Comparison of ENCODE assay signal across 21 cellular contexts in genomic region chr12:52546126-52546525, GRCh38. TPM values are rescaled to one million over a fixed set of nuclear protein-coding genes. Genes with fewer than 3 reads are reported as not detected.
DNase-seq lines count a peak whose midpoint lies in the region; ATAC-seq, FAIRE-seq and TF ChIP-seq lines count a peak whose summit lies in the region.
"Had no signal": no experiment of that assay in that cellular context is flagged by ENCODE, and none has a peak within 500 bp of the region (broad histone marks: within the 10 kb centered on the region; RNA-seq: fewer than 3 reads in every experiment).

No MANE protein-coding gene starts in this region.

- no peaks in the 10 kb centered on the region for H3K9me3 ChIP-seq in H1 (ENCODE audit: insufficient read depth in 2 of 2, low read depth in 1 of 2, low read length in 1 of 2)
- H3K9me3 ChIP-seq: HAP-1 had no signal

- no peaks in the 10 kb centered on the region for H3K23me2 ChIP-seq in H1 (ENCODE audit: low read depth, low read length)

- no peak overlapping the region for H3K27ac Mint-ChIP-seq in GM23338
- H3K27ac Mint-ChIP-seq: HFFc6 had no signal

- CTCF ChIA-PET in H1 (lab: Charles Lee; ENCODE audit: partially characterized antibody), result interaction anchor here (0.7 to 4.8 kb wide), 27 partner anchors 7 to 390 kb away, joined by 3 to 47 read pairs (median 5); partner anchors contain the start of genes KRT5 and KRT71

- ATAC-seq in GM23338 (peak; percentile 69), GM21367 (IDR thresholded peaks at IDR 0.05; ENCODE audit: unreplicated experiment) (no peak)

- H3F3A ChIP-seq in GM23338 (replicated peaks; ENCODE audit: low read depth), result no peaks in the 10 kb centered on the region

- no peak overlapping the region for H3K4ac ChIP-seq in H1 (replicated peaks; ENCODE audit: insufficient read length, low read depth, low read length)

- H3K36me3 ChIP-seq in GM23338 (ENCODE audit: insufficient read depth) (no peaks in the 10 kb centered on the region), H1 (ENCODE audit: control insufficient read depth in 2 of 4, insufficient read depth in 4 of 4, low read length in 3 of 4) (no peaks in the 10 kb centered on the region)
- H3K36me3 ChIP-seq: HAP-1 had no signal

- H3K36me3 Mint-ChIP-seq in GM23338 (ENCODE audit: low read depth), result no peaks in the 10 kb centered on the region
- H3K36me3 Mint-ChIP-seq: CD4-positive, alpha-beta memory T cell had no signal

- H2BK5ac ChIP-seq in H1 (ENCODE audit: low read depth, low read length), result no peak overlapping the region

- H3K23ac ChIP-seq in H1 (ENCODE audit: insufficient read length), result no peak overlapping the region

- H3K9ac ChIP-seq in H1 (replicated peaks in 1 of 4; ENCODE audit: extremely low read depth in 1 of 4, low read depth in 3 of 4, low read length in 3 of 4), result no peak overlapping the region

- H3K56ac ChIP-seq in H1 (replicated peaks; ENCODE audit: insufficient read length, low read depth, low read length), result no peak overlapping the region

- peak; percentile 40 for DNase-seq in GM23338 (ENCODE audit: low spot score)
- peak; percentile 31 for DNase-seq in SK-MEL-5 (ENCODE audit: low read depth, low spot score)
- DNase-seq in H1 (ENCODE audit: low read depth in 1 of 2, low spot score in 2 of 2), result peak in 1 of 2 experiments; percentile 50
- peak; percentile 48 for DNase-seq in iPS-NIHi11 (ENCODE audit: low spot score)
- no peak for DNase-seq in HuH-7.5 (ENCODE audit: low spot score)
- no peak for DNase-seq in NCI-H526 (lab: John Stamatoyannopoulos, UW)
- DNase-seq: C1 segment of cervical spinal cord; Calu3; CD4-positive, alpha-beta memory T cell; COR-L47; DND-41; GOT3; HFFc6 had no signal

- H3K27ac ChIP-seq in GM23338 (ENCODE audit: low read depth) (no peak overlapping the region), H1 (ENCODE audit: low read depth, low read length) (no peak overlapping the region)

- H3K4me3 Mint-ChIP-seq in GM23338, result no peak overlapping the region
- H3K4me3 Mint-ChIP-seq: CD4-positive, alpha-beta memory T cell; HFFc6 had no signal

- no peak overlapping the region for H4K91ac ChIP-seq in H1 (replicated peaks; ENCODE audit: insufficient read length, low read length)

- H3K4me3 ChIP-seq in GM23338, result no peak overlapping the region
- H3K4me3 ChIP-seq in H1 (ENCODE audit: extremely low read depth in 1 of 4, insufficient read depth in 2 of 4, low read depth in 3 of 4, low read length in 4 of 4), result no peak overlapping the region
- H3K4me3 ChIP-seq: HAP-1 had no signal

- no peaks in the 10 kb centered on the region for H3K79me2 ChIP-seq in GM23338 (replicated peaks; ENCODE audit: insufficient read depth)
- no peaks in the 10 kb centered on the region for H3K79me2 ChIP-seq in H1 (ENCODE audit: control insufficient read depth in 1 of 2, insufficient read depth in 2 of 2, low read length in 2 of 2)

- no peak overlapping the region for H2AFZ ChIP-seq in GM23338
- H2AFZ ChIP-seq in H1 (ENCODE audit: low read length), result no peak overlapping the region

- H4K5ac ChIP-seq in H1 (ENCODE audit: insufficient read length, low read depth, low read length), result no peak overlapping the region

- no peak; a peak in 1 of 4 replicates for TF ChIP-seq RAD21 in H1 (IDR thresholded peaks at IDR 0.05 in 1 of 2, conservative IDR thresholded peaks at IDR 0.05 in 1 of 2; ENCODE audit: low read depth in 2 of 2, low read length in 2 of 2)

- TF ChIP-seq CTCF in GM23338 (conservative IDR thresholded peaks at IDR 0.05; ENCODE audit: low read depth in 2 of 2) (peak; percentile 19 to 48; a peak in 2 of 4 replicates), H1 (IDR thresholded peaks at IDR 0.05; ENCODE audit: control extremely low read depth in 1 of 3, insufficient read depth in 1 of 3, low read depth in 1 of 3, low read length in 3 of 3) (peak; percentile 5 to 17 (median 9); a peak in 2 of 4 replicates)

- no peak overlapping the region for H2BK15ac ChIP-seq in H1 (ENCODE audit: low read length)

- H2BK20ac ChIP-seq in H1 (ENCODE audit: low read length), result no peak overlapping the region

- H3K9me2 ChIP-seq in GM23338 (ENCODE audit: insufficient read depth), result no peaks in the 10 kb centered on the region

- POLR2A ChIA-PET in H1 (lab: Charles Lee; ENCODE audit: partially characterized antibody), result no interaction called here

- 88% methylated on average over 15 of the region's 15 CpGs; no CpG with 5 or more reads in 1 of the 2 experiments for WGBS in H1 (ENCODE audit: extremely low coverage in 1 of 2, insufficient coverage in 1 of 2, insufficient read length in 1 of 2, insufficient replicate concordance in 2 of 2, low coverage in 1 of 2, low lambda C conversion rate in 2 of 2, missing lambda C conversion rate in 1 of 2), 2 experiments

- H3K27me3 Mint-ChIP-seq in GM23338 (ENCODE audit: insufficient read depth, low read depth, poor library complexity), result peaks cover 8% of the 10 kb centered on the region

- H3K4me2 ChIP-seq in GM23338 (no peak overlapping the region), H1 (ENCODE audit: insufficient read depth in 1 of 2, low read depth in 2 of 2, low read length in 2 of 2) (no peak overlapping the region)

- H4K20me1 ChIP-seq in GM23338 (replicated peaks; ENCODE audit: insufficient read depth) (no peaks in the 10 kb centered on the region), H1 (replicated peaks in 1 of 2; ENCODE audit: control insufficient read depth in 1 of 2, insufficient read depth in 2 of 2, low read length in 2 of 2) (no peaks in the 10 kb centered on the region)

- no peaks in the 10 kb centered on the region for H3K79me1 ChIP-seq in H1 (ENCODE audit: low read depth, low read length)

- H3K4me1 ChIP-seq in GM23338 (ENCODE audit: insufficient read depth) (no peaks in the 10 kb centered on the region), H1 (replicated peaks in 1 of 4; ENCODE audit: control insufficient read depth in 3 of 4, insufficient read depth in 4 of 4, low read length in 3 of 4) (no peaks in the 10 kb centered on the region; a peak in 2 of 7 replicates)
- H3K4me1 ChIP-seq: HAP-1 had no signal

- H2BK12ac ChIP-seq in H1 (ENCODE audit: low read depth, low read length), result no peak overlapping the region

- no peak overlapping the region for H3K18ac ChIP-seq in H1 (ENCODE audit: extremely low read depth, low read length)

- H4K8ac ChIP-seq in H1 (ENCODE audit: extremely low read depth, insufficient read depth, low read length), result no peak overlapping the region

- no peaks in the 10 kb centered on the region for H3K9me3 Mint-ChIP-seq in GM23338
- H3K9me3 Mint-ChIP-seq: CD4-positive, alpha-beta memory T cell; HFFc6 had no signal

- H2AK5ac ChIP-seq in H1 (ENCODE audit: low read depth, low read length), result no peak overlapping the region

- TF ChIP-seq POLR2A in H1 (IDR thresholded peaks at IDR 0.05; ENCODE audit: control extremely low read depth in 1 of 2, low read depth in 2 of 2, low read length in 2 of 2), result no peak

- TF ChIP-seq EP300 in H1 (IDR thresholded peaks at IDR 0.05; ENCODE audit: borderline replicate concordance in 1 of 2, low read depth in 2 of 2, low read length in 2 of 2), result no peak

- in situ Hi-C loops in SK-MEL-5 (cut with HindIII; ENCODE audit: low pct_unique_long_range_greater_than_20kb, low sequenced_read_pairs), result no loop called here

- H3K4me1 Mint-ChIP-seq in GM23338, result no peaks in the 10 kb centered on the region
- H3K4me1 Mint-ChIP-seq: CD4-positive, alpha-beta memory T cell had no signal

- FAIRE-seq in H1 (lab: Jason Lieb, UNC), result no peak
- FAIRE-seq: G401.6, GM12892, GM19239 had no signal

- no peak overlapping the region for H3K14ac ChIP-seq in H1 (ENCODE audit: insufficient read length)

- no peak overlapping the region for H2BK120ac ChIP-seq in H1 (replicated peaks; ENCODE audit: low read depth, low read length)

- H3K27me3 ChIP-seq in GM23338 (ENCODE audit: insufficient read depth) (no peaks in the 10 kb centered on the region), H1 (replicated peaks in 1 of 4; ENCODE audit: control insufficient read depth in 3 of 4, extremely low read depth in 1 of 4, insufficient read depth in 3 of 4, low read length in 3 of 4) (no peaks in the 10 kb centered on the region)

RNA-seq across cellular contexts. Expression of gene KRT71, which starts 6.8 kb away (rescaled TPM):
- not detected in 2 replicates for total RNA-seq in GM23338 (2014; rRNA removed; shearing (Covaris generic))
- polyA plus RNA-seq in GM23338 (2016; fragmentation: Nextera tagmentation; extraction: Ambion mirVana) (not detected in 2 replicates), H1 (2011; rRNA removed) (not detected in 2 replicates)
- not detected in 2 replicates for total RNA-seq in SK-MEL-5 (2014; rRNA removed; shearing (Covaris generic))
- not detected in 2 replicates for polyA plus RNA-seq in SK-MEL-5 (2015; cell fraction: cytosol; rRNA removed)
- not detected in 2 replicates for polyA plus RNA-seq in SK-MEL-5 (2015; cell fraction: nucleus; rRNA removed)
- total RNA-seq in H1 (2021; fragmentation: NEBNext Ultra II Directional; extraction: Animal tissue kit (Norgen Biotek cat#: 25700)), result not detected in 2 replicates
- polyA plus RNA-seq in H1 (2011; cell fraction: cytosol; rRNA removed), result not detected
- not detected for polyA plus RNA-seq in H1 (2011; cell fraction: nucleus; rRNA removed)
- not detected in 4 replicates for polyA plus RNA-seq in H1 (2012, experiment 1 of 2)
- not detected for polyA plus RNA-seq in H1 (2012, experiment 2 of 2)
- not detected for polyA plus RNA-seq in H1 (2013, experiment 1 of 2)
- polyA plus RNA-seq in H1 (2013, experiment 2 of 2), result not detected
- not detected in 2 replicates for polyA minus RNA-seq in H1 (2011; rRNA and poly(A)+ RNA removed)
- polyA minus RNA-seq in H1 (2011; cell fraction: cytosol; rRNA and poly(A)+ RNA removed), result not detected
- not detected for polyA minus RNA-seq in H1 (2011; cell fraction: nucleus; rRNA and poly(A)+ RNA removed)
- total RNA-seq: A172; A673; Calu3; CD4-positive, alpha-beta memory T cell; HFFc6 had no signal
- polyA plus RNA-seq: BJ; CD4-positive, alpha-beta memory T cell had no signal

RNA-seq across cellular contexts. Expression of gene KRT5, which starts 25.9 kb away (rescaled TPM):
- total RNA-seq in GM23338 (2014; rRNA removed; shearing (Covaris generic)), result not detected in 2 replicates
- polyA plus RNA-seq in GM23338 (2016; fragmentation: Nextera tagmentation; extraction: Ambion mirVana) (not detected in 2 replicates), H1 (2011; rRNA removed) (0.18 and 0.33 TPM in 2 replicates)
- total RNA-seq in SK-MEL-5 (2014; rRNA removed; shearing (Covaris generic)), result not detected in 2 replicates
- polyA plus RNA-seq in SK-MEL-5 (2015; cell fraction: cytosol; rRNA removed), result not detected in 2 replicates
- not detected in 2 replicates for polyA plus RNA-seq in SK-MEL-5 (2015; cell fraction: nucleus; rRNA removed)
- total RNA-seq in H1 (2021; fragmentation: NEBNext Ultra II Directional; extraction: Animal tissue kit (Norgen Biotek cat#: 25700)), result not detected in 2 replicates
- not detected for polyA plus RNA-seq in H1 (2011; cell fraction: cytosol; rRNA removed)
- polyA plus RNA-seq in H1 (2011; cell fraction: nucleus; rRNA removed), result not detected
- polyA plus RNA-seq in H1 (2012, experiment 1 of 2), result not detected in 4 replicates
- polyA plus RNA-seq in H1 (2012, experiment 2 of 2), result not detected
- polyA plus RNA-seq in H1 (2013, experiment 1 of 2), result not detected
- not detected for polyA plus RNA-seq in H1 (2013, experiment 2 of 2)
- 0.22 and 0.66 TPM in 2 replicates for polyA minus RNA-seq in H1 (2011; rRNA and poly(A)+ RNA removed)
- not detected for polyA minus RNA-seq in H1 (2011; cell fraction: cytosol; rRNA and poly(A)+ RNA removed)
- not detected for polyA minus RNA-seq in H1 (2011; cell fraction: nucleus; rRNA and poly(A)+ RNA removed)
- total RNA-seq: CD4-positive, alpha-beta memory T cell; HFFc6 had no signal
- polyA plus RNA-seq: BJ; CD4-positive, alpha-beta memory T cell had no signal

RNA-seq across cellular contexts. Expression of gene KRT74, which starts 27.5 kb away (rescaled TPM):
- total RNA-seq in GM23338 (2014; rRNA removed; shearing (Covaris generic)), result not detected in 2 replicates
- not detected in 2 replicates for polyA plus RNA-seq in GM23338 (2016; fragmentation: Nextera tagmentation; extraction: Ambion mirVana)
- not detected in 2 replicates for total RNA-seq in SK-MEL-5 (2014; rRNA removed; shearing (Covaris generic))
- not detected in 2 replicates for polyA plus RNA-seq in SK-MEL-5 (2015; cell fraction: cytosol; rRNA removed)
- not detected in 2 replicates for polyA plus RNA-seq in SK-MEL-5 (2015; cell fraction: nucleus; rRNA removed)
- total RNA-seq in H1 (2021; fragmentation: NEBNext Ultra II Directional; extraction: Animal tissue kit (Norgen Biotek cat#: 25700)), result not detected in 2 replicates
- polyA plus RNA-seq in H1 (2011; rRNA removed), result not detected in 2 replicates
- polyA plus RNA-seq in H1 (2011; cell fraction: cytosol; rRNA removed), result not detected
- not detected for polyA plus RNA-seq in H1 (2011; cell fraction: nucleus; rRNA removed)
- not detected in 4 replicates for polyA plus RNA-seq in H1 (2012, experiment 1 of 2)
- polyA plus RNA-seq in H1 (2012, experiment 2 of 2), result not detected
- not detected for polyA plus RNA-seq in H1 (2013, experiment 1 of 2)
- polyA plus RNA-seq in H1 (2013, experiment 2 of 2), result not detected
- not detected in 2 replicates for polyA minus RNA-seq in H1 (2011; rRNA and poly(A)+ RNA removed)
- polyA minus RNA-seq in H1 (2011; cell fraction: cytosol; rRNA and poly(A)+ RNA removed), result not detected
- not detected for polyA minus RNA-seq in H1 (2011; cell fraction: nucleus; rRNA and poly(A)+ RNA removed)
- total RNA-seq: A172; A673; Calu3; CD4-positive, alpha-beta memory T cell; HFFc6 had no signal
- polyA plus RNA-seq: BJ; CD4-positive, alpha-beta memory T cell had no signal

RNA-seq across cellular contexts. Expression of gene KRT6A, which starts 53.1 kb away (rescaled TPM):
- total RNA-seq in GM23338 (2014; rRNA removed; shearing (Covaris generic)), result not detected in 2 replicates
- not detected in 2 replicates for polyA plus RNA-seq in GM23338 (2016; fragmentation: Nextera tagmentation; extraction: Ambion mirVana)
- total RNA-seq in SK-MEL-5 (2014; rRNA removed; shearing (Covaris generic)), result not detected in 2 replicates
- not detected in 2 replicates for polyA plus RNA-seq in SK-MEL-5 (2015; cell fraction: cytosol; rRNA removed)
- not detected in 2 replicates for polyA plus RNA-seq in SK-MEL-5 (2015; cell fraction: nucleus; rRNA removed)
- total RNA-seq in H1 (2021; fragmentation: NEBNext Ultra II Directional; extraction: Animal tissue kit (Norgen Biotek cat#: 25700)), result not detected in 2 replicates
- polyA plus RNA-seq in H1 (2011; rRNA removed), result 0.08 and 0.11 TPM in 2 replicates
- not detected for polyA plus RNA-seq in H1 (2011; cell fraction: cytosol; rRNA removed)
- polyA plus RNA-seq in H1 (2011; cell fraction: nucleus; rRNA removed), result not detected
- not detected in 4 replicates for polyA plus RNA-seq in H1 (2012, experiment 1 of 2)
- not detected for polyA plus RNA-seq in H1 (2012, experiment 2 of 2)
- not detected for polyA plus RNA-seq in H1 (2013, experiment 1 of 2)
- polyA plus RNA-seq in H1 (2013, experiment 2 of 2), result not detected
- 0.22 and 3.6 TPM in 2 replicates for polyA minus RNA-seq in H1 (2011; rRNA and poly(A)+ RNA removed)
- not detected for polyA minus RNA-seq in H1 (2011; cell fraction: cytosol; rRNA and poly(A)+ RNA removed)
- not detected for polyA minus RNA-seq in H1 (2011; cell fraction: nucleus; rRNA and poly(A)+ RNA removed)
- total RNA-seq: A172; CD4-positive, alpha-beta memory T cell; HFFc6 had no signal
- polyA plus RNA-seq: BJ; CD4-positive, alpha-beta memory T cell had no signal

RNA-seq across cellular contexts. Expression of gene KRT72, which starts 55.1 kb away (rescaled TPM):
- not detected in 2 replicates for total RNA-seq in GM23338 (2014; rRNA removed; shearing (Covaris generic))
- polyA plus RNA-seq in GM23338 (2016; fragmentation: Nextera tagmentation; extraction: Ambion mirVana) (not detected in 2 replicates), H1 (2011; rRNA removed) (not detected in 2 replicates)
- total RNA-seq in SK-MEL-5 (2014; rRNA removed; shearing (Covaris generic)), result not detected in 2 replicates
- polyA plus RNA-seq in SK-MEL-5 (2015; cell fraction: cytosol; rRNA removed), result not detected in 2 replicates
- not detected in 2 replicates for polyA plus RNA-seq in SK-MEL-5 (2015; cell fraction: nucleus; rRNA removed)
- total RNA-seq in H1 (2021; fragmentation: NEBNext Ultra II Directional; extraction: Animal tissue kit (Norgen Biotek cat#: 25700)), result not detected in 2 replicates
- not detected for polyA plus RNA-seq in H1 (2011; cell fraction: cytosol; rRNA removed)
- not detected for polyA plus RNA-seq in H1 (2011; cell fraction: nucleus; rRNA removed)
- polyA plus RNA-seq in H1 (2012, experiment 1 of 2), result not detected in 4 replicates
- not detected for polyA plus RNA-seq in H1 (2012, experiment 2 of 2)
- polyA plus RNA-seq in H1 (2013, experiment 1 of 2), result not detected
- not detected for polyA plus RNA-seq in H1 (2013, experiment 2 of 2)
- polyA minus RNA-seq in H1 (2011; rRNA and poly(A)+ RNA removed), result not detected in 2 replicates
- polyA minus RNA-seq in H1 (2011; cell fraction: cytosol; rRNA and poly(A)+ RNA removed), result not detected
- not detected for polyA minus RNA-seq in H1 (2011; cell fraction: nucleus; rRNA and poly(A)+ RNA removed)
- total RNA-seq: A172, A673, Calu3, HFFc6 had no signal
- polyA plus RNA-seq: BJ; CD4-positive, alpha-beta memory T cell had no signal

Comparison
In these comparisons a context has a peak if more than half of its experiments do, and no peak if none do; other contexts are left out.
1. DNase-seq: peak in GM23338 (single experiment), SK-MEL-5 (single experiment) and iPS-NIHi11 (single experiment); none in HuH-7.5 (single experiment) and NCI-H526 (0 of 2).